ENCODE assay signal across 1 cellular context in genomic region chr21:45596704-45597318, GRCh38.
A peak's percentile ranks its signal among the peaks of the same experiment; 100 is the strongest.
TF ChIP-seq lines count a peak whose summit lies in the region.

No MANE protein-coding gene starts in this region.

TF ChIP-seq in HepG2, 621 proteins besides CTCF, POLR2A, EP300 and RAD21 (continued from another document and continues in another):
- TF ChIP-seq IRF1 (CRISPR knock-in tag; IDR thresholded peaks at IDR 0.05; ENCODE audit: low read depth) (no peak), SATB2 (CRISPR knock-in tag; IDR thresholded peaks at IDR 0.05) (no peak), SP2 (CRISPR knock-in tag; IDR thresholded peaks at IDR 0.05) (no peak), TEAD3 (CRISPR knock-in tag; optimal IDR thresholded peaks at IDR 0.05; ENCODE audit: borderline replicate concordance) (peak; percentile 30), POGZ (CRISPR knock-in tag; IDR thresholded peaks at IDR 0.05) (no peak), AGO1 (IDR thresholded peaks at IDR 0.05; ENCODE audit: low read depth, low read length, poor library complexity, severe bottlenecking) (no peak), ZNF205 (CRISPR knock-in tag; IDR thresholded peaks at IDR 0.05) (no peak), MTA1 (CRISPR knock-in tag; IDR thresholded peaks at IDR 0.05; ENCODE audit: borderline replicate concordance) (no peak), FOSL2 (CRISPR knock-in tag; IDR thresholded peaks at IDR 0.05) (0 out of 2 replicates have a peak, but pooled peaks have one; percentile 18), SNAPC5 (CRISPR knock-in tag; IDR thresholded peaks at IDR 0.05; ENCODE audit: borderline replicate concordance) (no peak), CBFB (CRISPR knock-in tag; IDR thresholded peaks at IDR 0.05) (no peak), PHB2 (IDR thresholded peaks at IDR 0.05; ENCODE audit: partially characterized antibody) (no peak), DMTF1 (CRISPR knock-in tag; IDR thresholded peaks at IDR 0.05) (no peak), ZNF572 (CRISPR knock-in tag; IDR thresholded peaks at IDR 0.05) (no peak), SP5 (CRISPR knock-in tag; IDR thresholded peaks at IDR 0.05; ENCODE audit: borderline replicate concordance, low read depth) (0 out of 2 replicates have a peak, but pooled peaks have one; percentile 22), CERS6 (CRISPR knock-in tag; IDR thresholded peaks at IDR 0.05) (no peak), SNRNP70 (IDR thresholded peaks at IDR 0.05; ENCODE audit: low read depth, low read length) (no peak), SMARCC2 (IDR thresholded peaks at IDR 0.05) (no peak), ZBTB26 (CRISPR knock-in tag; IDR thresholded peaks at IDR 0.05; ENCODE audit: borderline replicate concordance) (no peak), HNF1B (CRISPR knock-in tag; IDR thresholded peaks at IDR 0.05) (no peak), YEATS2 (CRISPR knock-in tag; IDR thresholded peaks at IDR 0.05; ENCODE audit: borderline replicate concordance) (0 out of 2 replicates have a peak, but pooled peaks have one; percentile 21), ZNF768 (CRISPR knock-in tag; IDR thresholded peaks at IDR 0.05) (no peak), RELA (CRISPR knock-in tag; IDR thresholded peaks at IDR 0.05) (no peak), HDAC1 (CRISPR knock-in tag; IDR thresholded peaks at IDR 0.05) (no peak), ZNF549 (CRISPR knock-in tag; IDR thresholded peaks at IDR 0.05) (no peak), ZNF816 (CRISPR knock-in tag; IDR thresholded peaks at IDR 0.05; ENCODE audit: borderline replicate concordance) (no peak), FOXO1 (CRISPR knock-in tag; IDR thresholded peaks at IDR 0.05) (0 out of 2 replicates have a peak, but pooled peaks have one; percentile 43), SRF (IDR thresholded peaks at IDR 0.05; ENCODE audit: low read depth, low read length) (peak; percentile 22; the same call in 1 of the 2 replicates), SMAD1 (CRISPR knock-in tag; IDR thresholded peaks at IDR 0.05; ENCODE audit: borderline replicate concordance, low read depth) (0 out of 2 replicates have a peak, but pooled peaks have one; percentile 40), MAFK (conservative IDR thresholded peaks at IDR 0.05 in 1 of 2, IDR thresholded peaks at IDR 0.05 in 1 of 2; ENCODE audit: low read length in 2 of 2) (no peak), RBAK (CRISPR knock-in tag; IDR thresholded peaks at IDR 0.05) (no peak), PLRG1 (conservative IDR thresholded peaks at IDR 0.05) (no peak), ZKSCAN5 (CRISPR knock-in tag; IDR thresholded peaks at IDR 0.05) (no peak), JDP2 (CRISPR knock-in tag; IDR thresholded peaks at IDR 0.05; ENCODE audit: borderline replicate concordance) (no peak), KDM2A (CRISPR knock-in tag; IDR thresholded peaks at IDR 0.05; ENCODE audit: borderline replicate concordance, low read depth) (peak; percentile 59; the same call in 1 of the 2 replicates), HMG20B (CRISPR knock-in tag; conservative IDR thresholded peaks at IDR 0.05) (no peak), SSRP1 (CRISPR knock-in tag; IDR thresholded peaks at IDR 0.05) (no peak), MIER2 (CRISPR knock-in tag; IDR thresholded peaks at IDR 0.05) (0 out of 2 replicates have a peak, but pooled peaks have one; percentile 23), GMEB1 (CRISPR knock-in tag; IDR thresholded peaks at IDR 0.05; ENCODE audit: borderline replicate concordance) (no peak), ZNF574 (CRISPR knock-in tag; IDR thresholded peaks at IDR 0.05) (no peak), NR2F6 (IDR thresholded peaks at IDR 0.05) (no peak), NR2F6 (CRISPR knock-in tag; IDR thresholded peaks at IDR 0.05) (0 out of 2 replicates have a peak, but pooled peaks have one; percentile 11), CHCHD3 (CRISPR knock-in tag; IDR thresholded peaks at IDR 0.05) (no peak), ZNF564 (CRISPR knock-in tag; IDR thresholded peaks at IDR 0.05) (no peak), ZBTB34 (CRISPR knock-in tag; IDR thresholded peaks at IDR 0.05) (no peak), ZNF850 (CRISPR knock-in tag; conservative IDR thresholded peaks at IDR 0.05) (no peak), ZNF83 (CRISPR knock-in tag; IDR thresholded peaks at IDR 0.05; ENCODE audit: borderline replicate concordance) (no peak), THRA (CRISPR knock-in tag; IDR thresholded peaks at IDR 0.05; ENCODE audit: borderline replicate concordance) (peak; percentile 47; the same call in 1 of the 2 replicates), ZNF790 (CRISPR knock-in tag; IDR thresholded peaks at IDR 0.05; ENCODE audit: borderline replicate concordance) (no peak), MIER3 (CRISPR knock-in tag; IDR thresholded peaks at IDR 0.05; ENCODE audit: borderline replicate concordance) (peak; percentile 54; the same call in 1 of the 2 replicates), NR0B2 (CRISPR knock-in tag; IDR thresholded peaks at IDR 0.05) (no peak), ZNF331 (CRISPR knock-in tag; IDR thresholded peaks at IDR 0.05) (peak; percentile 54; the same call in 1 of the 2 replicates), DRAP1 (CRISPR knock-in tag; IDR thresholded peaks at IDR 0.05) (0 out of 2 replicates have a peak, but pooled peaks have one; percentile 21), RXRB (CRISPR knock-in tag; IDR thresholded peaks at IDR 0.05; ENCODE audit: borderline replicate concordance) (0 out of 2 replicates have a peak, but pooled peaks have one; percentile 19)
